ENCODE assay signal across 8 cellular contexts in genomic region chr17:81309140-81309858, GRCh38. TPM values are rescaled to one million over a fixed set of nuclear protein-coding genes. Genes with fewer than 3 reads are reported as not detected.
A peak's percentile ranks its signal among the peaks of the same experiment; 100 is the strongest.
DNase-seq lines count a peak whose midpoint lies in the region; ATAC-seq and TF ChIP-seq lines count a peak whose summit lies in the region.

No MANE protein-coding gene starts in this region.

- POLR2A ChIA-PET in activated CD8-positive, alpha-beta T cell treated with anti-CD3 and anti-CD28 coated beads, Interleukin-2, amount 10 ng/mL, durations not matched to agents 7 days and 5 days (lab: Charles Lee) = no interaction called here

- H3K27ac Mint-ChIP-seq in activated CD8-positive, alpha-beta T cell treated with anti-CD3 and anti-CD28 coated beads, Interleukin-2, amount 10 ng/mL, durations not matched to agents 7 days and 5 days = no peak overlapping the region
- H3K27ac Mint-ChIP-seq in nephron progenitor cell = no peak overlapping the region

- no peak overlapping the region for H3K4me3 Mint-ChIP-seq in activated CD8-positive, alpha-beta T cell treated with anti-CD3 and anti-CD28 coated beads, Interleukin-2, amount 10 ng/mL, durations not matched to agents 7 days and 5 days
- peak overlapping the region; percentile 69 for H3K4me3 Mint-ChIP-seq in nephron progenitor cell

- peak; percentile 84 for DNase-seq in ELR (ENCODE audit: low read depth)
- DNase-seq in LHCN-M2 (ENCODE audit: low read depth) = peak; percentile 64
- peak; percentile 56 for DNase-seq in activated CD8-positive, alpha-beta T cell treated with anti-CD3 and anti-CD28 coated beads, Interleukin-2, amount 10 ng/mL, durations not matched to agents 7 days and 5 days
- peak; percentile 82 for DNase-seq in foreskin melanocyte
- DNase-seq in nephron progenitor cell = peak; percentile 73
- no peak for DNase-seq in NCI-H128 (lab: John Stamatoyannopoulos, UW; ENCODE audit: unreplicated experiment)
- no peak for DNase-seq in activated effector memory CD4-positive, alpha-beta T cell treated with Interleukin-2 at 50 U/mL for 16 hours
- DNase-seq in NCI-H345 (lab: John Stamatoyannopoulos, UW) = no peak

- H3K4me1 Mint-ChIP-seq in activated CD8-positive, alpha-beta T cell treated with anti-CD3 and anti-CD28 coated beads, Interleukin-2, amount 10 ng/mL, durations not matched to agents 7 days and 5 days (ENCODE audit: low read depth) = peaks cover 8% of the 10 kb centered on the region
- peaks cover 50% of the 10 kb centered on the region for H3K4me1 Mint-ChIP-seq in nephron progenitor cell

- peak; percentile 48 for TF ChIP-seq CTCF in nephron progenitor cell (IDR thresholded peaks at IDR 0.05)

- no peaks in the 10 kb centered on the region for H3K27me3 Mint-ChIP-seq in activated CD8-positive, alpha-beta T cell treated with anti-CD3 and anti-CD28 coated beads, Interleukin-2, amount 10 ng/mL, durations not matched to agents 7 days and 5 days (ENCODE audit: low read depth)
- H3K27me3 Mint-ChIP-seq in nephron progenitor cell (ENCODE audit: low read depth, poor library complexity) = peaks cover 3% of the 10 kb centered on the region

- H3K9me3 Mint-ChIP-seq in activated CD8-positive, alpha-beta T cell treated with anti-CD3 and anti-CD28 coated beads, Interleukin-2, amount 10 ng/mL, durations not matched to agents 7 days and 5 days (ENCODE audit: insufficient read depth) = no peaks in the 10 kb centered on the region
- peaks cover 3% of the 10 kb centered on the region for H3K9me3 Mint-ChIP-seq in nephron progenitor cell

- CTCF ChIA-PET in activated CD8-positive, alpha-beta T cell treated with anti-CD3 and anti-CD28 coated beads, Interleukin-2, amount 10 ng/mL, durations not matched to agents 7 days and 5 days (lab: Charles Lee) = no interaction called here

- peak; percentile 68 for ATAC-seq in activated CD8-positive, alpha-beta T cell treated with anti-CD3 and anti-CD28 coated beads, Interleukin-2, amount 10 ng/mL, durations not matched to agents 7 days and 5 days

- H3K36me3 Mint-ChIP-seq in activated CD8-positive, alpha-beta T cell treated with anti-CD3 and anti-CD28 coated beads, Interleukin-2, amount 10 ng/mL, durations not matched to agents 7 days and 5 days (ENCODE audit: low read depth) = no peaks in the 10 kb centered on the region
- no peaks in the 10 kb centered on the region for H3K36me3 Mint-ChIP-seq in nephron progenitor cell (ENCODE audit: low read depth)

RNA-seq across cellular contexts. Expression of gene SLC38A10, which starts 14.2 kb away (rescaled TPM):
- total RNA-seq in LHCN-M2 (2014; rRNA removed) = 81.5 and 86.4 TPM in 2 replicates
- polyA plus RNA-seq in LHCN-M2 (2012) = 40.5 TPM
- 10 to 100 TPM; 78.5 to 83.5 TPM for total RNA-seq in activated CD8-positive, alpha-beta T cell treated with anti-CD3 and anti-CD28 coated beads, Interleukin-2, amount 10 ng/mL, durations not matched to agents 7 days and 5 days

Comparison
In these comparisons a context has a peak if more than half of its experiments do, and no peak if none do; other contexts are left out.
1. DNase-seq: peak in ELR (single experiment), LHCN-M2 (single experiment), activated CD8-positive, alpha-beta T cell treated with anti-CD3 and anti-CD28 coated beads, Interleukin-2, amount 10 ng/mL, durations not matched to agents 7 days and 5 days (single experiment), foreskin melanocyte (single experiment) and nephron progenitor cell (single experiment); none in NCI-H128 (single experiment), activated effector memory CD4-positive, alpha-beta T cell treated with Interleukin-2 at 50 U/mL for 16 hours (single experiment) and NCI-H345 (single experiment).